8 cellular contexts compared by ENCODE assay signal in genomic region chr1:228622002-228622716, GRCh38.
A peak's percentile ranks its signal among the peaks of the same experiment; 100 is the strongest.
DNase-seq lines count a peak whose midpoint lies in the region; ATAC-seq and TF ChIP-seq lines count a peak whose summit lies in the region.
"Not testable (repeated sequence)": the region's sequence is repeated elsewhere in the genome, so short reads cannot be mapped to it uniquely, and the experiment has no call there.

No MANE protein-coding gene starts in this region.

- H3K4me3 ChIP-seq in BE2C (ENCODE audit: low read depth, low read length) (peak overlapping the region; percentile 45), SJCRH30 (peak overlapping the region; percentile 66)
- not testable (repeated sequence) for H3K4me3 ChIP-seq in GM23338, upper lobe of right lung

- H3K36me3 ChIP-seq in BE2C; GM23338 (ENCODE audit: insufficient read depth); SJCRH30; upper lobe of right lung: not testable (repeated sequence)

- not testable (repeated sequence) for H3K27me3 Mint-ChIP-seq in GM23338 (ENCODE audit: insufficient read depth, low read depth, poor library complexity); activated T-helper 17 cell treated with anti-CD3 and anti-CD28 coated beads, Interleukin-2, amount 50 U/mL, for 72 hours; dendritic cell treated with granulocyte-macrophage colony-stimulating factor and Interleukin-4, amounts not matched to agents 40 ng/mL and 50 ng/mL, for 4 days; immature natural killer cell (ENCODE audit: low read depth in 3 of 3); nephron progenitor cell (ENCODE audit: low read depth, poor library complexity)

- not testable (repeated sequence) for H4K20me1 ChIP-seq in GM23338 (replicated peaks; ENCODE audit: insufficient read depth)

- H3K4me1 ChIP-seq in BE2C; GM23338 (ENCODE audit: insufficient read depth); SJCRH30; upper lobe of right lung: not testable (repeated sequence)

- not testable (repeated sequence) for H2AFZ ChIP-seq in GM23338

- DNase-seq in BE2C (peak; percentile 48), SJCRH30 (peak in 1 of 2 experiments; percentile 34), upper lobe of right lung (peak; percentile 78)
- not testable (repeated sequence) for DNase-seq in GM23338 (ENCODE audit: low spot score); immature natural killer cell; nephron progenitor cell

- peak overlapping the region; percentile 35; the same call in 2 of the 3 replicates for H3K4me3 Mint-ChIP-seq in GM23338
- peak overlapping the region; percentile 70 for H3K4me3 Mint-ChIP-seq in activated T-helper 17 cell treated with anti-CD3 and anti-CD28 coated beads, Interleukin-2, amount 50 U/mL, for 72 hours
- H3K4me3 Mint-ChIP-seq in dendritic cell treated with granulocyte-macrophage colony-stimulating factor and Interleukin-4, amounts not matched to agents 40 ng/mL and 50 ng/mL, for 4 days: peak overlapping the region; percentile 25
- H3K4me3 Mint-ChIP-seq in immature natural killer cell: peak overlapping the region; percentile 64 to 87 (median 72)
- peak overlapping the region; percentile 74 for H3K4me3 Mint-ChIP-seq in nephron progenitor cell

- intact Hi-C loops in dendritic cell treated with granulocyte-macrophage colony-stimulating factor and Interleukin-4, amounts not matched to agents 40 ng/mL and 50 ng/mL, for 4 days (cut with micrococcal nuclease); upper lobe of right lung (cut with DNase I): not testable (repeated sequence)

- ATAC-seq in GM23338; activated T-helper 17 cell treated with anti-CD3 and anti-CD28 coated beads, Interleukin-2, amount 50 U/mL, for 72 hours (replicated peaks); upper lobe of right lung: not testable (repeated sequence)

- H3K9me3 Mint-ChIP-seq in GM23338: peaks cover 11% of the 10 kb centered on the region
- H3K9me3 Mint-ChIP-seq in activated T-helper 17 cell treated with anti-CD3 and anti-CD28 coated beads, Interleukin-2, amount 50 U/mL, for 72 hours; immature natural killer cell; nephron progenitor cell: not testable (repeated sequence)
- H3K9me3 Mint-ChIP-seq in dendritic cell treated with granulocyte-macrophage colony-stimulating factor and Interleukin-4, amounts not matched to agents 40 ng/mL and 50 ng/mL, for 4 days: peaks cover 18% of the 10 kb centered on the region

- TF ChIP-seq CTCF in BE2C (IDR thresholded peaks at IDR 0.05; ENCODE audit: low read depth, low read length); GM23338 (conservative IDR thresholded peaks at IDR 0.05; ENCODE audit: low read depth in 2 of 2); nephron progenitor cell (IDR thresholded peaks at IDR 0.05); upper lobe of right lung (IDR thresholded peaks at IDR 0.05): not testable (repeated sequence)

- not testable (repeated sequence) for H3K27ac ChIP-seq in GM23338 (ENCODE audit: low read depth); upper lobe of right lung
- 0 out of 2 replicates have a peak overlapping the region, but pooled peaks have one; percentile 27 for H3K27ac ChIP-seq in SJCRH30

- H3K36me3 Mint-ChIP-seq in GM23338 (ENCODE audit: low read depth); activated T-helper 17 cell treated with anti-CD3 and anti-CD28 coated beads, Interleukin-2, amount 50 U/mL, for 72 hours (ENCODE audit: low read depth); dendritic cell treated with granulocyte-macrophage colony-stimulating factor and Interleukin-4, amounts not matched to agents 40 ng/mL and 50 ng/mL, for 4 days (ENCODE audit: low read depth); immature natural killer cell; nephron progenitor cell (ENCODE audit: low read depth): not testable (repeated sequence)

- H3K27ac Mint-ChIP-seq in GM23338; activated T-helper 17 cell treated with anti-CD3 and anti-CD28 coated beads, Interleukin-2, amount 50 U/mL, for 72 hours; dendritic cell treated with granulocyte-macrophage colony-stimulating factor and Interleukin-4, amounts not matched to agents 40 ng/mL and 50 ng/mL, for 4 days; nephron progenitor cell: not testable (repeated sequence)
- peak overlapping the region in 1 of 6 donors; percentile 44 for H3K27ac Mint-ChIP-seq in immature natural killer cell

- not testable (repeated sequence) for H3K27me3 ChIP-seq in BE2C; GM23338 (ENCODE audit: insufficient read depth); SJCRH30; upper lobe of right lung

- H3K4me1 Mint-ChIP-seq in GM23338; activated T-helper 17 cell treated with anti-CD3 and anti-CD28 coated beads, Interleukin-2, amount 50 U/mL, for 72 hours; dendritic cell treated with granulocyte-macrophage colony-stimulating factor and Interleukin-4, amounts not matched to agents 40 ng/mL and 50 ng/mL, for 4 days (ENCODE audit: low read depth); immature natural killer cell; nephron progenitor cell: not testable (repeated sequence)

- H3K4me2 ChIP-seq in GM23338: not testable (repeated sequence)

- H3K9me3 ChIP-seq in BE2C; SJCRH30 (replicated peaks); upper lobe of right lung: not testable (repeated sequence)

- not testable (repeated sequence) for H3K9me2 ChIP-seq in GM23338 (ENCODE audit: insufficient read depth)

- H3K79me2 ChIP-seq in GM23338 (replicated peaks; ENCODE audit: insufficient read depth): not testable (repeated sequence)

- not testable (repeated sequence) for H3F3A ChIP-seq in GM23338 (replicated peaks; ENCODE audit: low read depth)
